ENCODE assay signal across 1 cellular context in genomic region chr7:116501425-116502167, GRCh38.
TF ChIP-seq lines count a peak whose summit lies in the region.

No MANE protein-coding gene starts in this region.

TF ChIP-seq in K562, 482 proteins besides CTCF, POLR2A, EP300 and RAD21 (continued from another document and continues in another):
- TF ChIP-seq, protein P1, sequence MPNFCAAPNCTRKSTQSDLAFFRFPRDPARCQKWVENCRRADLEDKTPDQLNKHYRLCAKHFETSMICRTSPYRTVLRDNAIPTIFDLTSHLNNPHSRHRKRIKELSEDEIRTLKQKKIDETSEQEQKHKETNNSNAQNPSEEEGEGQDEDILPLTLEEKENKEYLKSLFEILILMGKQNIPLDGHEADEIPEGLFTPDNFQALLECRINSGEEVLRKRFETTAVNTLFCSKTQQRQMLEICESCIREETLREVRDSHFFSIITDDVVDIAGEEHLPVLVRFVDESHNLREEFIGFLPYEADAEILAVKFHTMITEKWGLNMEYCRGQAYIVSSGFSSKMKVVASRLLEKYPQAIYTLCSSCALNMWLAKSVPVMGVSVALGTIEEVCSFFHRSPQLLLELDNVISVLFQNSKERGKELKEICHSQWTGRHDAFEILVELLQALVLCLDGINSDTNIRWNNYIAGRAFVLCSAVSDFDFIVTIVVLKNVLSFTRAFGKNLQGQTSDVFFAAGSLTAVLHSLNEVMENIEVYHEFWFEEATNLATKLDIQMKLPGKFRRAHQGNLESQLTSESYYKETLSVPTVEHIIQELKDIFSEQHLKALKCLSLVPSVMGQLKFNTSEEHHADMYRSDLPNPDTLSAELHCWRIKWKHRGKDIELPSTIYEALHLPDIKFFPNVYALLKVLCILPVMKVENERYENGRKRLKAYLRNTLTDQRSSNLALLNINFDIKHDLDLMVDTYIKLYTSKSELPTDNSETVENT (CRISPR knock-in tag; IDR thresholded peaks at IDR 0.05) = no peak
- TF ChIP-seq SMAD1 (IDR thresholded peaks at IDR 0.05; ENCODE audit: low read depth, low read length, partially characterized antibody) = peak; percentile 85
- peak; percentile 55 for TF ChIP-seq GATAD2B (IDR thresholded peaks at IDR 0.05; ENCODE audit: borderline replicate concordance)
- TF ChIP-seq TEAD1 (CRISPR knock-in tag; IDR thresholded peaks at IDR 0.05) = peak in 1 of 2 experiments; percentile 9; a peak in 1 of 4 replicates
- TF ChIP-seq ELF1 (tag; IDR thresholded peaks at IDR 0.05) = no peak
- TF ChIP-seq, protein P2, sequence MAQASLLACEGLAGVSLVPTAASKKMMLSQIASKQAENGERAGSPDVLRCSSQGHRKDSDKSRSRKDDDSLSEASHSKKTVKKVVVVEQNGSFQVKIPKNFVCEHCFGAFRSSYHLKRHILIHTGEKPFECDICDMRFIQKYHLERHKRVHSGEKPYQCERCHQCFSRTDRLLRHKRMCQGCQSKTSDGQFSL (CRISPR knock-in tag; IDR thresholded peaks at IDR 0.05) = no peak
- TF ChIP-seq, protein P2 (tag; IDR thresholded peaks at IDR 0.05) = no peak
- peak; percentile 67 for TF ChIP-seq C11orf30 (IDR thresholded peaks at IDR 0.05; ENCODE audit: low read depth)
- 0 out of 2 replicates have a peak, but pooled peaks have one; percentile 26 for TF ChIP-seq E2F1 (CRISPR knock-in tag; IDR thresholded peaks at IDR 0.05)
- peak; percentile 92 for TF ChIP-seq ZEB2 (IDR thresholded peaks at IDR 0.05)
- TF ChIP-seq JUNB (CRISPR knock-in tag; conservative IDR thresholded peaks at IDR 0.05) = no peak
- TF ChIP-seq BHLHE40 (IDR thresholded peaks at IDR 0.05; ENCODE audit: low read length) = peak; percentile 29; the same call in 1 of the 2 replicates
- TF ChIP-seq, protein P3, sequence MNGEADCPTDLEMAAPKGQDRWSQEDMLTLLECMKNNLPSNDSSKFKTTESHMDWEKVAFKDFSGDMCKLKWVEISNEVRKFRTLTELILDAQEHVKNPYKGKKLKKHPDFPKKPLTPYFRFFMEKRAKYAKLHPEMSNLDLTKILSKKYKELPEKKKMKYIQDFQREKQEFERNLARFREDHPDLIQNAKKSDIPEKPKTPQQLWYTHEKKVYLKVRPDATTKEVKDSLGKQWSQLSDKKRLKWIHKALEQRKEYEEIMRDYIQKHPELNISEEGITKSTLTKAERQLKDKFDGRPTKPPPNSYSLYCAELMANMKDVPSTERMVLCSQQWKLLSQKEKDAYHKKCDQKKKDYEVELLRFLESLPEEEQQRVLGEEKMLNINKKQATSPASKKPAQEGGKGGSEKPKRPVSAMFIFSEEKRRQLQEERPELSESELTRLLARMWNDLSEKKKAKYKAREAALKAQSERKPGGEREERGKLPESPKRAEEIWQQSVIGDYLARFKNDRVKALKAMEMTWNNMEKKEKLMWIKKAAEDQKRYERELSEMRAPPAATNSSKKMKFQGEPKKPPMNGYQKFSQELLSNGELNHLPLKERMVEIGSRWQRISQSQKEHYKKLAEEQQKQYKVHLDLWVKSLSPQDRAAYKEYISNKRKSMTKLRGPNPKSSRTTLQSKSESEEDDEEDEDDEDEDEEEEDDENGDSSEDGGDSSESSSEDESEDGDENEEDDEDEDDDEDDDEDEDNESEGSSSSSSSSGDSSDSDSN (IDR thresholded peaks at IDR 0.05; ENCODE audit: borderline replicate concordance in 1 of 2, low read depth in 2 of 2, low read length in 2 of 2) = 0 out of 4 replicates have a peak, but pooled peaks of 1 of the 2 experiments have one; percentile 27
- TF ChIP-seq KLF16 (IDR thresholded peaks at IDR 0.05) = 0 out of 2 replicates have a peak, but pooled peaks have one; percentile 39
- peak; percentile 35 for TF ChIP-seq DACH1 (IDR thresholded peaks at IDR 0.05; ENCODE audit: partially characterized antibody)
- TF ChIP-seq HNRNPK (IDR thresholded peaks at IDR 0.05; ENCODE audit: low read depth, low read length, poor library complexity, severe bottlenecking) = no peak
- TF ChIP-seq HEY1 (CRISPR knock-in tag; IDR thresholded peaks at IDR 0.05; ENCODE audit: borderline replicate concordance) = 0 out of 2 replicates have a peak, but pooled peaks have one; percentile 60
- no peak for TF ChIP-seq PHF21A (IDR thresholded peaks at IDR 0.05; ENCODE audit: borderline replicate concordance, low read depth)
- 0 out of 2 replicates have a peak, but pooled peaks have one; percentile 29 for TF ChIP-seq ZNF644 (tag; IDR thresholded peaks at IDR 0.05; ENCODE audit: low read depth)
- no peak for TF ChIP-seq IRF2 (CRISPR knock-in tag; IDR thresholded peaks at IDR 0.05)
- TF ChIP-seq ZNF316 (IDR thresholded peaks at IDR 0.05) = peak; percentile 88
- TF ChIP-seq ARNT (IDR thresholded peaks at IDR 0.05) = 0 out of 4 replicates have a peak, but pooled peaks of 1 of the 2 experiments have one; percentile 47
- peak; percentile 54 for TF ChIP-seq MAFG (tag; conservative IDR thresholded peaks at IDR 0.05)
- no peak for TF ChIP-seq ZNF696 (CRISPR knock-in tag; conservative IDR thresholded peaks at IDR 0.05)
- no peak for TF ChIP-seq U2AF2 (optimal IDR thresholded peaks at IDR 0.05; ENCODE audit: low read depth, low read length)
- TF ChIP-seq TOE1 (IDR thresholded peaks at IDR 0.05; ENCODE audit: borderline replicate concordance) = no peak
- TF ChIP-seq TOE1 (CRISPR knock-in tag; IDR thresholded peaks at IDR 0.05; ENCODE audit: borderline replicate concordance, low read depth) = no peak
- peak; percentile 4; the same call in 1 of the 2 replicates for TF ChIP-seq ATF4 (CRISPR knock-in tag; IDR thresholded peaks at IDR 0.05)
- TF ChIP-seq ETV6 (IDR thresholded peaks at IDR 0.05; ENCODE audit: borderline replicate concordance in 1 of 2, low read depth in 2 of 2, low read length in 1 of 2) = no peak
- TF ChIP-seq ETV6 (CRISPR knock-in tag; IDR thresholded peaks at IDR 0.05; ENCODE audit: borderline replicate concordance) = no peak
- TF ChIP-seq KDM1A (IDR thresholded peaks at IDR 0.05) = peak; percentile 71 to 78; a peak in 3 of 4 replicates
- peak in 1 of 3 experiments; percentile 82 for TF ChIP-seq YY1 (IDR thresholded peaks at IDR 0.05; ENCODE audit: borderline replicate concordance in 1 of 3, control insufficient read depth in 1 of 3, extremely low read depth in 1 of 3, insufficient read depth in 3 of 3, insufficient read length in 1 of 3, insufficient replicate concordance in 2 of 3, low read depth in 1 of 3, low read length in 2 of 3)
- TF ChIP-seq, protein P4, sequence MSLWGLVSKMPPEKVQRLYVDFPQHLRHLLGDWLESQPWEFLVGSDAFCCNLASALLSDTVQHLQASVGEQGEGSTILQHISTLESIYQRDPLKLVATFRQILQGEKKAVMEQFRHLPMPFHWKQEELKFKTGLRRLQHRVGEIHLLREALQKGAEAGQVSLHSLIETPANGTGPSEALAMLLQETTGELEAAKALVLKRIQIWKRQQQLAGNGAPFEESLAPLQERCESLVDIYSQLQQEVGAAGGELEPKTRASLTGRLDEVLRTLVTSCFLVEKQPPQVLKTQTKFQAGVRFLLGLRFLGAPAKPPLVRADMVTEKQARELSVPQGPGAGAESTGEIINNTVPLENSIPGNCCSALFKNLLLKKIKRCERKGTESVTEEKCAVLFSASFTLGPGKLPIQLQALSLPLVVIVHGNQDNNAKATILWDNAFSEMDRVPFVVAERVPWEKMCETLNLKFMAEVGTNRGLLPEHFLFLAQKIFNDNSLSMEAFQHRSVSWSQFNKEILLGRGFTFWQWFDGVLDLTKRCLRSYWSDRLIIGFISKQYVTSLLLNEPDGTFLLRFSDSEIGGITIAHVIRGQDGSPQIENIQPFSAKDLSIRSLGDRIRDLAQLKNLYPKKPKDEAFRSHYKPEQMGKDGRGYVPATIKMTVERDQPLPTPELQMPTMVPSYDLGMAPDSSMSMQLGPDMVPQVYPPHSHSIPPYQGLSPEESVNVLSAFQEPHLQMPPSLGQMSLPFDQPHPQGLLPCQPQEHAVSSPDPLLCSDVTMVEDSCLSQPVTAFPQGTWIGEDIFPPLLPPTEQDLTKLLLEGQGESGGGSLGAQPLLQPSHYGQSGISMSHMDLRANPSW (CRISPR knock-in tag; IDR thresholded peaks at IDR 0.05) = peak; percentile 86; the same call in 1 of the 2 replicates
- peak; percentile 24 for TF ChIP-seq RBBP5 (IDR thresholded peaks at IDR 0.05; ENCODE audit: borderline replicate concordance, insufficient read depth, low read length, poor library complexity, severe bottlenecking)
- TF ChIP-seq FOXK1 (CRISPR knock-in tag; IDR thresholded peaks at IDR 0.05; ENCODE audit: borderline replicate concordance) = no peak
- TF ChIP-seq SRF (CRISPR knock-in tag; IDR thresholded peaks at IDR 0.05) = peak in 1 of 2 experiments; percentile 88; a peak in 2 of 4 replicates
- TF ChIP-seq OTX1 (CRISPR knock-in tag; IDR thresholded peaks at IDR 0.05) = no peak
- no peak for TF ChIP-seq ZNF274 (IDR thresholded peaks at IDR 0.05; ENCODE audit: borderline replicate concordance, low read depth, low read length)
- TF ChIP-seq CREB5 (CRISPR knock-in tag; IDR thresholded peaks at IDR 0.05) = no peak
- TF ChIP-seq ZFP36 (IDR thresholded peaks at IDR 0.05; ENCODE audit: low read depth, low read length, partially characterized antibody) = no peak
- no peak for TF ChIP-seq KAT2B (IDR thresholded peaks at IDR 0.05; ENCODE audit: low read depth, low read length)
- no peak for TF ChIP-seq TSHZ1 (CRISPR knock-in tag; IDR thresholded peaks at IDR 0.05)
- TF ChIP-seq CHD1 (IDR thresholded peaks at IDR 0.05; ENCODE audit: low read length) = peak; percentile 73
- TF ChIP-seq, protein P5, sequence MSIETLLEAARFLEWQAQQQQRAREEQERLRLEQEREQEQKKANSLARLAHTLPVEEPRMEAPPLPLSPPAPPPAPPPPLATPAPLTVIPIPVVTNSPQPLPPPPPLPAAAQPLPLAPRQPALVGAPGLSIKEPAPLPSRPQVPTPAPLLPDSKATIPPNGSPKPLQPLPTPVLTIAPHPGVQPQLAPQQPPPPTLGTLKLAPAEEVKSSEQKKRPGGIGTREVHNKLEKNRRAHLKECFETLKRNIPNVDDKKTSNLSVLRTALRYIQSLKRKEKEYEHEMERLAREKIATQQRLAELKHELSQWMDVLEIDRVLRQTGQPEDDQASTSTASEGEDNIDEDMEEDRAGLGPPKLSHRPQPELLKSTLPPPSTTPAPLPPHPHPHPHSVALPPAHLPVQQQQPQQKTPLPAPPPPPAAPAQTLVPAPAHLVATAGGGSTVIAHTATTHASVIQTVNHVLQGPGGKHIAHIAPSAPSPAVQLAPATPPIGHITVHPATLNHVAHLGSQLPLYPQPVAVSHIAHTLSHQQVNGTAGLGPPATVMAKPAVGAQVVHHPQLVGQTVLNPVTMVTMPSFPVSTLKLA (conservative IDR thresholded peaks at IDR 0.05) = peak; percentile 10 to 62; a peak in 2 of 4 replicates
- no peak for TF ChIP-seq SETDB1 (IDR thresholded peaks at IDR 0.05; ENCODE audit: low read length)
- no peak for TF ChIP-seq ZNF583 (CRISPR knock-in tag; IDR thresholded peaks at IDR 0.05)
- TF ChIP-seq MYC (IDR thresholded peaks at IDR 0.05; ENCODE audit: low read depth, low read length) = peak; percentile 52; the same call in 1 of the 2 replicates
- no peak; the same call in 1 of the 2 replicates for TF ChIP-seq MYC (CRISPR knock-in tag; IDR thresholded peaks at IDR 0.05; ENCODE audit: borderline replicate concordance, low read depth)
- TF ChIP-seq STAT5A (IDR thresholded peaks at IDR 0.05; ENCODE audit: borderline replicate concordance, low read length) = peak; percentile 66; the same call in 1 of the 2 replicates
